8 cellular contexts compared by ENCODE assay signal in genomic region chr5:71454913-71455312, GRCh38. TPM values are rescaled to one million over a fixed set of nuclear protein-coding genes. Genes with fewer than 3 reads are reported as not detected.
DNase-seq lines count a peak whose midpoint lies in the region; ATAC-seq and TF ChIP-seq lines count a peak whose summit lies in the region.

No MANE protein-coding gene starts in this region.

- no peak for DNase-seq in GM23338 (ENCODE audit: low spot score)
- DNase-seq in globus pallidus (ENCODE audit: low spot score), result peak; percentile 13
- no peak for DNase-seq in GM03348 (ENCODE audit: low spot score)
- DNase-seq in iPS-NIHi11 (ENCODE audit: low spot score), result no peak
- DNase-seq in AG08396 (ENCODE audit: low spot score), result no peak

- peaks cover 7% of the 10 kb centered on the region for H3K4me1 Mint-ChIP-seq in GM23338

- H3F3A ChIP-seq in GM23338 (replicated peaks; ENCODE audit: low read depth), result no peaks in the 10 kb centered on the region

- peaks cover 40% of the 10 kb centered on the region for H3K79me2 ChIP-seq in GM23338 (replicated peaks; ENCODE audit: insufficient read depth)

- H3K4me2 ChIP-seq in GM23338, result peak overlapping the region; percentile 76

- peak overlapping the region; percentile 99 for H3K4me3 Mint-ChIP-seq in GM23338

- peaks cover 15% of the 10 kb centered on the region; the same call in 2 of the 3 replicates for H3K36me3 Mint-ChIP-seq in GM23338 (ENCODE audit: low read depth)

- peak overlapping the region; percentile 96; the same call in 1 of the 2 replicates for H3K27ac Mint-ChIP-seq in GM23338

- ATAC-seq in GM23338 (no peak), HG03520 (IDR thresholded peaks at IDR 0.05; ENCODE audit: unreplicated experiment) (no peak)

- H3K36me3 ChIP-seq in GM23338 (ENCODE audit: insufficient read depth), result peaks cover 16% of the 10 kb centered on the region

- H3K4me3 ChIP-seq in GM23338 (peak overlapping the region; percentile 95), WI38 (ENCODE audit: low read depth, low read length) (peak overlapping the region; percentile 99), skin epidermis (peak overlapping the region; percentile 56 to 93 (median 79))

- TF ChIP-seq CTCF in GM23338 (conservative IDR thresholded peaks at IDR 0.05; ENCODE audit: low read depth in 2 of 2), result no peak
- TF ChIP-seq CTCF in WI38 (IDR thresholded peaks at IDR 0.05; ENCODE audit: low read depth, low read length), result no peak

- no peaks in the 10 kb centered on the region for H3K9me2 ChIP-seq in GM23338 (ENCODE audit: insufficient read depth)

- H3K27me3 Mint-ChIP-seq in GM23338 (ENCODE audit: insufficient read depth, low read depth, poor library complexity), result peaks cover 6% of the 10 kb centered on the region

- H3K27ac ChIP-seq in GM23338 (ENCODE audit: low read depth) (no peak overlapping the region), skin epidermis (peak overlapping the region in 9 of 21 experiments; percentile 85 to 97 (median 94))

- no peaks in the 10 kb centered on the region for H3K4me1 ChIP-seq in GM23338 (ENCODE audit: insufficient read depth)

- H3K27me3 ChIP-seq in GM23338 (ENCODE audit: insufficient read depth), result no peaks in the 10 kb centered on the region

- H4K20me1 ChIP-seq in GM23338 (replicated peaks; ENCODE audit: insufficient read depth), result peaks cover 12% of the 10 kb centered on the region

- no peaks in the 10 kb centered on the region for H3K9me3 Mint-ChIP-seq in GM23338

- H2AFZ ChIP-seq in GM23338, result peak overlapping the region; percentile 73

TF ChIP-seq in GM23338, 12 proteins besides CTCF, POLR2A, EP300 and RAD21:
- no peak for TF ChIP-seq CREB1 (CRISPR knock-in tag; IDR thresholded peaks at IDR 0.05; ENCODE audit: low read depth)
- no peak for TF ChIP-seq EZH2 (IDR thresholded peaks at IDR 0.05; ENCODE audit: low read depth, unreplicated experiment)

RNA-seq across cellular contexts. Expression of gene BDP1, which starts 0.5 kb away (rescaled TPM):
- total RNA-seq in GM23338 (2014; rRNA removed; shearing (Covaris generic)), result 39.1 and 41.8 TPM in 2 replicates
- 44.5 and 54.4 TPM in 2 replicates for polyA plus RNA-seq in GM23338 (2016; fragmentation: Nextera tagmentation; extraction: Ambion mirVana)
